Comparison of ENCODE assay signal across 18 cellular contexts in the genomic region with DNA sequence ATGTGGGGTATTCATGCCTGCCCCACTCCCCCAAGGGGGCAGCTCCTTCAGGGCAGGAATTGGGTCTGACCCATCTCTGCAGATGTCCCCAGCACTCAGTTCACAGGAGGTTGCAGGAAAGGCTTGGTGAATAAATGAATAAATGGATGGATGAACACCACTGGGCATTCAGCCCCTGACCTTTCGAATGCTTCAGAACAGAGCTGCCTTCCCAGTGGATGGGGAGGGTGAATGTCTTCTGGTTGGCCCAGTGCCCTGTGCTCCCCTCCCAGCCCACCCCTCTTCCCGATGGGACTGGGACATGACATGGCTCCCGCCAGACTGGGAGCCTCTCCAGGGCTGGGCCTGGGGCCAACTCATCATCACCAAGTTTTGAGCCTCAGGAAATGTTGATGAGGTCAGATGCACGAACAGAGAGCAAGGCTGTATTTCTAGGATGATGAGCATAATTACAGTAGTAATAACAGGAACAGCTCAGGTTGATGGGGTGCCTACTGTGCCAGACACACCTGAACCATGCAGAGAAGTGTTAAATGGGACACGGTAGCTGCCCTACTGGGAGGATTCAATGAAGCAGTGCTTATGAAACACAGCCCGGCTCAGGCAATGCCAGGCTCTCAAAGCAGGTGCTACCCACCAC. TPM values are rescaled to one million over a fixed set of nuclear protein-coding genes. Genes with fewer than 3 reads are reported as not detected.
A peak's percentile ranks its signal among the peaks of the same experiment; 100 is the strongest.
DNase-seq lines count a peak whose midpoint lies in the region; ATAC-seq lines count a peak whose summit lies in the region.
"Had no signal": no experiment of that assay in that cellular context is flagged by ENCODE, and none has a peak within 500 bp of the region (broad histone marks: within the 10 kb centered on the region; RNA-seq: fewer than 3 reads in every experiment).

No MANE protein-coding gene starts in this region.

- H3K27me3 ChIP-seq in MG63: no peaks in the 10 kb centered on the region
- H3K27me3 ChIP-seq: BLaER1, SJCRH30 had no signal

- ATAC-seq in GM19455 (IDR thresholded peaks at IDR 0.05; ENCODE audit: unreplicated experiment): no peak
- ATAC-seq: HepG2 had no signal

- no peak overlapping the region for H3K4me3 ChIP-seq in MG63
- H3K4me3 ChIP-seq: BLaER1, SJCRH30 had no signal

- no peaks in the 10 kb centered on the region for H3K9me3 ChIP-seq in MG63
- H3K9me3 ChIP-seq: BLaER1, SJCRH30 had no signal

- H3K36me3 ChIP-seq in MG63: peaks cover 76% of the 10 kb centered on the region

- DNase-seq in NCI-H1092 treated with DMSO at 0.1 percent for 48 hours (lab: John Stamatoyannopoulos, UW) (peak; percentile 3), NCI-H1092 (lab: John Stamatoyannopoulos, UW) (no peak), MG63 (peak; percentile 32), astrocyte of the hippocampus (ENCODE audit: low read depth, low spot score) (peak; percentile 26), iris pigment epithelial cell (ENCODE audit: low read depth) (peak; percentile 18), NCI-H2171 treated with DMSO at 0.1 percent for 48 hours (lab: John Stamatoyannopoulos, UW) (no peak)
- no peak for DNase-seq in stimulated activated CD8-positive, alpha-beta memory T cell treated with anti-CD3 and anti-CD28 coated beads, Interleukin-4, amount 100 ng/mL, for 48 hours
- DNase-seq: DMS 273 treated with DMSO at 0.1 percent for 48 hours, NCI-H1436 treated with DMSO at 0.1 percent for 48 hours, NCI-H82, RPMI8226, SJCRH30 had no signal

RNA-seq across cellular contexts. Expression of a gene that starts 25.7 kb away (rescaled TPM):
- total RNA-seq in MG63 (2014; rRNA removed; shearing (Covaris generic); ENCODE audit: low replicate concordance): 14.3 and 41.0 TPM in 2 replicates

RNA-seq across cellular contexts. Expression of a gene that starts 26.3 kb away (rescaled TPM):
- total RNA-seq in MG63 (2014; rRNA removed; shearing (Covaris generic); ENCODE audit: low replicate concordance): 11.4 and 12.0 TPM in 2 replicates

RNA-seq across cellular contexts. Expression of a gene that starts 38.5 kb away (rescaled TPM):
- not detected in 2 replicates for total RNA-seq in MG63 (2014; rRNA removed; shearing (Covaris generic); ENCODE audit: low replicate concordance)
- total RNA-seq: Daoy, HepG2, NCI-H460, OCI-LY7 had no signal

Comparison
In these comparisons a context has a peak if more than half of its experiments do, and no peak if none do; other contexts are left out.
1. DNase-seq: peak in NCI-H1092 treated with DMSO at 0.1 percent for 48 hours (single experiment), MG63 (single experiment), astrocyte of the hippocampus (single experiment) and iris pigment epithelial cell (single experiment); none in NCI-H1092 (single experiment), stimulated activated CD8-positive, alpha-beta memory T cell treated with anti-CD3 and anti-CD28 coated beads, Interleukin-4, amount 100 ng/mL, for 48 hours (single experiment) and NCI-H2171 treated with DMSO at 0.1 percent for 48 hours (single experiment).